8 cellular contexts compared by ENCODE assay signal in genomic region chr1:161153682-161154337, GRCh38. TPM values are rescaled to one million over a fixed set of nuclear protein-coding genes. Genes with fewer than 3 reads are reported as not detected.
DNase-seq lines count a peak whose midpoint lies in the region; ATAC-seq and TF ChIP-seq lines count a peak whose summit lies in the region.

Gene UFC1, plus strand, starts transcription at chr1:161153978. Its CDS starts 20 bp downstream, at chr1:161153998.

- in situ Hi-C loops in GM18951 (cut with MboI; ENCODE audit: low sequenced_read_pairs, unreplicated experiment): no loop called here

- H3K9me3 ChIP-seq in AG04450 (ENCODE audit: control insufficient read depth, insufficient read depth, low read length): no peaks in the 10 kb centered on the region

- peak within 1 kb of the TSS; percentile 96 for H3K4me3 ChIP-seq in AG04450 (ENCODE audit: low read depth, low read length)

- H3K27me3 ChIP-seq in AG04450 (ENCODE audit: control insufficient read depth, insufficient read depth, low read length): no peaks in the 10 kb centered on the region

- DNase-seq in AG04450 (ENCODE audit: low read depth, low spot score): peak; percentile 75
- DNase-seq in NCI-H510A (lab: John Stamatoyannopoulos, UW): peak; percentile 56
- peak; percentile 80 for DNase-seq in activated CD4-positive, CD25-positive, alpha-beta regulatory T cell treated with anti-CD3 and anti-CD28 coated beads, Interleukin-2, amount 50 U/mL, for 72 hours
- DNase-seq in cerebellum (ENCODE audit: low spot score): peak; percentile 84
- DNase-seq in kidney glomerular epithelial cell (lab: John Stamatoyannopoulos, UW): peak; percentile 85
- peak; percentile 66 to 77 for DNase-seq in stimulated activated CD4-positive, alpha-beta T cell treated with anti-CD3 and anti-CD28 coated beads, Interleukin-15, amount 100 ng/mL, for 48 hours (ENCODE audit: low read depth in 2 of 2)

- no peak for TF ChIP-seq CTCF in AG04450 (IDR thresholded peaks at IDR 0.05; ENCODE audit: low read depth, low read length)

- peak; percentile 62 for ATAC-seq in HG03378 (IDR thresholded peaks at IDR 0.05; ENCODE audit: unreplicated experiment)

- CTCF ChIA-PET in AG04450 (lab: Charles Lee): interaction anchor here (0.6 to 3.7 kb wide), 5 partner anchors 10 to 127 kb away, joined by 3 to 24 read pairs (median 5); partner anchors contain the start of genes PPOX and TOMM40L

- POLR2A ChIA-PET in AG04450 (lab: Yijun Ruan, JAX): interaction anchor here (0.6 to 1.7 kb wide), 7 partner anchors 12 to 94 kb away, joined by 3 to 7 read pairs (median 5); partner anchors contain the start of genes NDUFS2, NIT1, PFDN2 and PPOX

- peak; percentile 79 for TF ChIP-seq POLR2A in GM18951 (IDR thresholded peaks at IDR 0.05; ENCODE audit: extremely low read depth, insufficient read depth, insufficient read length)

- peak within 1 kb of the TSS; percentile 99 for H3K27ac ChIP-seq in AG04450 (ENCODE audit: low read depth, low read length)

RNA-seq across cellular contexts. Expression of gene UFC1, which starts in this region (rescaled TPM):
- 129 and 146 TPM in 2 replicates for polyA plus RNA-seq in AG04450 (2011; rRNA removed)
- polyA minus RNA-seq in AG04450 (2011; rRNA and poly(A)+ RNA removed): 59.6 and 86.5 TPM in 2 replicates
- 55.3 TPM for total RNA-seq in cerebellum

Comparison
In these comparisons a context has a peak if more than half of its experiments do, and no peak if none do; other contexts are left out.
1. Peak in every context shown above with its lines: DNase-seq, ATAC-seq, H3K4me3 ChIP-seq and H3K27ac ChIP-seq.